34 cellular contexts compared by ENCODE assay signal in the genomic region with DNA sequence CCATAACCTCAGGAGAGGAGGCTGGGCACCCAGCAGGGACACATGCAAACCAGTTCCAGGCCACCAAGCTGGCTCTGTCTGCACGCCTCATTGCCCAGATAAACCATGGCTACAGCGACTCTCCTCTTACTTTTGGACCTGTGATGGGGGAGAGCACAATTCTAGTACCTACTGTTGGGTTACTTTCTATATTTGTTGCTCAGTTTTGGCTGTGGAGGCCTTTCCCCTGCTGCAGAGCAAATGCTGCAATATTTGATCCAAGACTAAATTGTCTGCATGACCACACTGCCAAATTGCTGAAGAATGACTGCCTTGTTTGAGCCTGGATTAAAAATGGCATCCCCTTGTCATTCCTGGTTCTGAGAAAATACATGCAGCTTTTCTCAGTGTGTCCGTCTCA.
"Had no signal": no experiment of that assay in that cellular context is flagged by ENCODE, and none has a peak within 500 bp of the region (broad histone marks: within the 10 kb centered on the region; RNA-seq: fewer than 3 reads in every experiment).

No MANE protein-coding gene starts in this region.

- H3K4me3 Mint-ChIP-seq: activated CD4-positive, alpha-beta memory T cell treated with anti-CD3 and anti-CD28 coated beads for 36 hours; activated CD4-positive, alpha-beta T cell treated with anti-CD3 and anti-CD28 coated beads, Interleukin-2, amount 10 ng/mL, durations not matched to agents 24 days and 14 days; activated T-cell treated with anti-CD3 and anti-CD28 coated beads, Interleukin-2, amount 50 U/mL, for 24 hours; nephron; T-helper 17 cell had no signal

- H3K27me3 Mint-ChIP-seq: activated CD4-positive, alpha-beta memory T cell treated with anti-CD3 and anti-CD28 coated beads for 36 hours; activated T-cell treated with anti-CD3 and anti-CD28 coated beads, Interleukin-2, amount 50 U/mL, for 24 hours; T-helper 17 cell had no signal

- H3K9me3 ChIP-seq: esophagus squamous epithelium, left lung, mucosa of descending colon, ovary, prostate gland, right atrium auricular region, spleen, thoracic aorta had no signal

- H3K27ac ChIP-seq: brain microvascular endothelial cell, epithelial cell of prostate, esophagus squamous epithelium, left lung, ovary, prostate gland, right atrium auricular region, spleen, thoracic aorta had no signal

- H3K36me3 Mint-ChIP-seq: activated CD4-positive, alpha-beta memory T cell treated with anti-CD3 and anti-CD28 coated beads for 36 hours had no signal

- H3K27me3 ChIP-seq: brain microvascular endothelial cell, esophagus squamous epithelium, left lung, ovary, right atrium auricular region, spleen had no signal

- DNase-seq: activated CD4-positive, alpha-beta memory T cell treated with anti-CD3 and anti-CD28 coated beads for 36 hours; activated CD4-positive, alpha-beta T cell treated with anti-CD3 and anti-CD28 coated beads, Interleukin-2, amount 10 ng/mL, durations not matched to agents 24 days and 14 days; activated CD4-positive, CD25-positive, alpha-beta regulatory T cell treated with anti-CD3 and anti-CD28 coated beads, Interleukin-2, amount 50 U/mL, for 72 hours; activated CD8-positive, alpha-beta memory T cell treated with anti-CD3 and anti-CD28 coated beads, Interleukin-2, amount 50 U/mL, for 48 hours; activated gamma-delta T cell treated with Interleukin-2 at 50 U/mL for 16 hours; activated naive CD4-positive, alpha-beta T cell treated with anti-CD3 and anti-CD28 coated beads, Interleukin-2, amount 50 U/mL, for 16 hours; activated T-cell treated with anti-CD3 and anti-CD28 coated beads, Interleukin-2, amount 50 U/mL, for 24 hours; amniotic stem cell; brain microvascular endothelial cell; dermis blood vessel endothelial cell; effector CD4-positive, alpha-beta T cell; esophagus squamous epithelium; foreskin melanocyte; glutamatergic neuron; left lung; mucosa of descending colon; ovary; spleen; stimulated activated CD4-positive, alpha-beta T cell treated with anti-CD3 and anti-CD28 coated beads, Interleukin-2, amount 100 ng/mL, for 48 hours; stimulated activated naive CD8-positive, alpha-beta T cell treated with anti-CD3 and anti-CD28 coated beads, Interleukin-15, Interleukin-2, amounts not matched to agents 100 U/mL and 50 U/mL, for 24 hours; T-helper 17 cell; T1000; trophoblast cell had no signal

- ATAC-seq: left lung; mucosa of descending colon; stimulated activated naive CD8-positive, alpha-beta T cell treated with anti-CD3 and anti-CD28 coated beads, Interleukin-15, Interleukin-2, amounts not matched to agents 100 U/mL and 50 U/mL, for 24 hours; T-helper 17 cell had no signal

- FAIRE-seq: astrocyte, colon, endometrium, islet of Langerhans, urothelium cell line had no signal

- H3K4me1 ChIP-seq: left lung, prostate gland had no signal

- H3K9me3 Mint-ChIP-seq: activated CD4-positive, alpha-beta memory T cell treated with anti-CD3 and anti-CD28 coated beads for 36 hours; activated CD4-positive, alpha-beta T cell treated with anti-CD3 and anti-CD28 coated beads, Interleukin-2, amount 10 ng/mL, durations not matched to agents 24 days and 14 days; activated T-cell treated with anti-CD3 and anti-CD28 coated beads, Interleukin-2, amount 50 U/mL, for 24 hours had no signal

- H3K27ac Mint-ChIP-seq: activated CD4-positive, alpha-beta memory T cell treated with anti-CD3 and anti-CD28 coated beads for 36 hours; activated CD4-positive, alpha-beta T cell treated with anti-CD3 and anti-CD28 coated beads, Interleukin-2, amount 10 ng/mL, durations not matched to agents 24 days and 14 days; activated T-cell treated with anti-CD3 and anti-CD28 coated beads, Interleukin-2, amount 50 U/mL, for 24 hours; nephron had no signal

- H3K36me3 ChIP-seq: brain microvascular endothelial cell, left lung, ovary, prostate gland, right atrium auricular region, spleen, thoracic aorta had no signal

- H3K4me3 ChIP-seq: esophagus squamous epithelium, left lung, lung, mucosa of descending colon, ovary, prostate gland, right atrium auricular region, spleen, thoracic aorta had no signal
